26 cellular contexts compared by ENCODE assay signal in the genomic region with DNA sequence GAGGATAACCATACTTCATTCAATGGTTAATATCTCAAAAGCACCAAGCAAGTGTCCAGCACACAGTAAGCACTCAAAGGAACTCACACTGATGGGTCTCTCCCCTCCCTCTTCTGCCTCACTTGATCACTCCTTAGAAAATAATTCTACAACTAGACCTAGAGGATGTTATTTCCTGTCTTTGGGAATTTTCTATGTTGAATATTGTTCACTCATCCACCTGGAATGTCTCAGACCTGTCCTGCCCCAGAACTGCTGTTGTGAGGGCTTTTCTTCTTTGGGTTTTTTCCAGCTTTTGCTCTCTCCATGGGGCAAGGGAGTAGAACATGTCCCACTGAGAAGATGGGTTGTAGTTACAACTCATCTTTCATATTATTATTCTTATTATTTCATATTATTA.
"Had no signal": no experiment of that assay in that cellular context is flagged by ENCODE, and none has a peak within 500 bp of the region (broad histone marks: within the 10 kb centered on the region; RNA-seq: fewer than 3 reads in every experiment).

No MANE protein-coding gene starts in this region.

- H3K4me1 ChIP-seq: parathyroid adenoma, right lobe of liver had no signal

- H3K27ac ChIP-seq: parathyroid adenoma, prostate gland, right lobe of liver, spleen, stomach had no signal

- H3K4me3 ChIP-seq: dorsolateral prefrontal cortex, gastrocnemius medialis, left ventricle myocardium inferior, lung, prostate gland, right lobe of liver, spleen, stomach, thoracic aorta had no signal

- H3K79me2 ChIP-seq: parathyroid adenoma had no signal

- H3K36me3 ChIP-seq: prostate gland had no signal

- H3K27me3 Mint-ChIP-seq: naive B cell; stimulated activated memory B cell treated with anti-CD40 and anti-IgM and Interleukin-4, amounts not matched to agents 10 μg/mL and 1 μg/mL and 100 μg/mL, for 72 hours had no signal

- H3K9me3 ChIP-seq: gastrocnemius medialis, left ventricle myocardium inferior, prostate gland, right lobe of liver, spleen, stomach, thoracic aorta had no signal

- H2AFZ ChIP-seq: parathyroid adenoma had no signal

- DNase-seq: cortex of kidney; dorsolateral prefrontal cortex; effector CD8-positive, alpha-beta T cell; gastrocnemius medialis; glutamatergic neuron; left cardiac atrium; left ventricle myocardium inferior; mesenchymal stem cell; naive B cell; occipital lobe; retina; right lobe of liver; spleen; stimulated activated CD4-positive, alpha-beta T cell treated with anti-CD3 and anti-CD28 coated beads, Interleukin-15, amount 100 ng/mL, for 24 hours; stimulated activated CD4-positive, alpha-beta T cell treated with anti-CD3 and anti-CD28 coated beads, Interleukin-1b, Interleukin-23, amount 100 ng/mL, for 48 hours; stimulated activated CD4-positive, alpha-beta T cell treated with anti-CD3 and anti-CD28 coated beads, Interleukin-4, amount 100 ng/mL, for 24 hours; stomach; substantia nigra; trophoblast cell had no signal

- H3K4me1 Mint-ChIP-seq: nephron had no signal

- H3K9me3 Mint-ChIP-seq: naive B cell; nephron; stimulated activated memory B cell treated with anti-CD40 and anti-IgM and Interleukin-4, amounts not matched to agents 10 μg/mL and 1 μg/mL and 100 μg/mL, for 72 hours had no signal

- H3K27me3 ChIP-seq: dorsolateral prefrontal cortex, gastrocnemius medialis, right lobe of liver, spleen, stomach had no signal

- H3K27ac Mint-ChIP-seq: nephron; stimulated activated memory B cell treated with anti-CD40 and anti-IgM and Interleukin-4, amounts not matched to agents 10 μg/mL and 1 μg/mL and 100 μg/mL, for 72 hours had no signal

- H3K4me3 Mint-ChIP-seq: naive B cell; nephron; stimulated activated memory B cell treated with anti-CD40 and anti-IgM and Interleukin-4, amounts not matched to agents 10 μg/mL and 1 μg/mL and 100 μg/mL, for 72 hours had no signal

- ATAC-seq: esophagus mucosa; gastrocnemius medialis; left cardiac atrium; right lobe of liver; stimulated activated memory B cell treated with anti-CD40 and anti-IgM and Interleukin-4, amounts not matched to agents 10 μg/mL and 1 μg/mL and 100 μg/mL, for 72 hours had no signal

- H3K9ac ChIP-seq: parathyroid adenoma had no signal
